17 cellular contexts compared by ENCODE assay signal in genomic region chr7:82700739-82701138, GRCh38.
A peak's percentile ranks its signal among the peaks of the same experiment; 100 is the strongest.
DNase-seq lines count a peak whose midpoint lies in the region; ATAC-seq and TF ChIP-seq lines count a peak whose summit lies in the region.
"Had no signal": no experiment of that assay in that cellular context is flagged by ENCODE, and none has a peak within 500 bp of the region (broad histone marks: within the 10 kb centered on the region; RNA-seq: fewer than 3 reads in every experiment).

No MANE protein-coding gene starts in this region.

- intact Hi-C loops in natural killer cell (cut with micrococcal nuclease) = no loop called here

- H3K27ac Mint-ChIP-seq in natural killer cell (no peak overlapping the region), osteocyte (ENCODE audit: unreplicated experiment) (no peak overlapping the region)
- H3K27ac Mint-ChIP-seq: activated CD4-positive, alpha-beta memory T cell treated with anti-CD3 and anti-CD28 coated beads for 36 hours; activated naive CD8-positive, alpha-beta T cell treated with anti-CD3 and anti-CD28 coated beads, Interleukin-2, amount 50 U/mL, for 24 hours; CD8-positive, alpha-beta memory T cell had no signal

- H3K4me3 Mint-ChIP-seq in natural killer cell = no peak overlapping the region
- no peak overlapping the region for H3K4me3 Mint-ChIP-seq in osteocyte (ENCODE audit: unreplicated experiment)
- H3K4me3 Mint-ChIP-seq: activated CD4-positive, alpha-beta memory T cell treated with anti-CD3 and anti-CD28 coated beads for 36 hours; activated naive CD8-positive, alpha-beta T cell treated with anti-CD3 and anti-CD28 coated beads, Interleukin-2, amount 50 U/mL, for 24 hours; CD8-positive, alpha-beta memory T cell had no signal

- H3K36me3 Mint-ChIP-seq in natural killer cell (no peaks in the 10 kb centered on the region), osteocyte (ENCODE audit: unreplicated experiment) (no peaks in the 10 kb centered on the region)
- H3K36me3 Mint-ChIP-seq: activated CD4-positive, alpha-beta memory T cell treated with anti-CD3 and anti-CD28 coated beads for 36 hours; CD8-positive, alpha-beta memory T cell had no signal

- DNase-seq in NCI-H524 (lab: John Stamatoyannopoulos, UW) = peak; percentile 8 to 53
- no peak for DNase-seq in NCI-H524 treated with DMSO at 0.1 percent for 48 hours (lab: John Stamatoyannopoulos, UW)
- DNase-seq in NCI-H2227 (lab: John Stamatoyannopoulos, UW; ENCODE audit: unreplicated experiment) = peak; percentile 78
- peak; percentile 13 for DNase-seq in cerebellar cortex (ENCODE audit: low spot score)
- DNase-seq in activated effector memory CD4-positive, alpha-beta T cell treated with Interleukin-2 at 50 U/mL for 16 hours = no peak
- no peak for DNase-seq in natural killer cell
- DNase-seq in osteocyte (ENCODE audit: extremely low spot score, unreplicated experiment) = no peak
- DNase-seq: activated CD4-positive, alpha-beta memory T cell treated with anti-CD3 and anti-CD28 coated beads for 36 hours; activated naive CD8-positive, alpha-beta T cell treated with anti-CD3 and anti-CD28 coated beads, Interleukin-2, amount 50 U/mL, for 24 hours; CD8-positive, alpha-beta memory T cell; effector CD4-positive, alpha-beta T cell; GF-D8; H7; hippocampal formation; right cardiac atrium; stimulated activated CD4-positive, alpha-beta T cell treated with anti-CD3 and anti-CD28 coated beads, Interleukin-1b, Interleukin-23, amount 100 ng/mL, for 48 hours had no signal

- no peaks in the 10 kb centered on the region for H3K4me1 Mint-ChIP-seq in natural killer cell
- no peaks in the 10 kb centered on the region for H3K4me1 Mint-ChIP-seq in osteocyte (ENCODE audit: unreplicated experiment)
- H3K4me1 Mint-ChIP-seq: activated naive CD8-positive, alpha-beta T cell treated with anti-CD3 and anti-CD28 coated beads, Interleukin-2, amount 50 U/mL, for 24 hours; CD8-positive, alpha-beta memory T cell had no signal

- H3K27me3 Mint-ChIP-seq in natural killer cell (ENCODE audit: low read depth in 2 of 2) = no peaks in the 10 kb centered on the region
- H3K27me3 Mint-ChIP-seq in osteocyte (ENCODE audit: unreplicated experiment) = peaks cover 2% of the 10 kb centered on the region
- H3K27me3 Mint-ChIP-seq: activated CD4-positive, alpha-beta memory T cell treated with anti-CD3 and anti-CD28 coated beads for 36 hours; activated naive CD8-positive, alpha-beta T cell treated with anti-CD3 and anti-CD28 coated beads, Interleukin-2, amount 50 U/mL, for 24 hours; CD8-positive, alpha-beta memory T cell had no signal

- ATAC-seq in HG03442 (IDR thresholded peaks at IDR 0.05; ENCODE audit: unreplicated experiment) (no peak), natural killer cell (no peak)
- ATAC-seq: activated naive CD8-positive, alpha-beta T cell treated with anti-CD3 and anti-CD28 coated beads, Interleukin-2, amount 50 U/mL, for 24 hours; right cardiac atrium had no signal

- no peak for TF ChIP-seq CTCF in natural killer cell (IDR thresholded peaks at IDR 0.05)
- TF ChIP-seq CTCF in osteocyte (IDR thresholded peaks at IDR 0.05) = no peak

- H3K9me3 Mint-ChIP-seq in natural killer cell (no peaks in the 10 kb centered on the region), osteocyte (ENCODE audit: unreplicated experiment) (peaks cover 3% of the 10 kb centered on the region)
- H3K9me3 Mint-ChIP-seq: activated CD4-positive, alpha-beta memory T cell treated with anti-CD3 and anti-CD28 coated beads for 36 hours had no signal

Comparison
In these comparisons a context has a peak if more than half of its experiments do, and no peak if none do; other contexts are left out.
1. DNase-seq: peak in NCI-H524 (2 of 2), NCI-H2227 (single experiment) and cerebellar cortex (single experiment); none in NCI-H524 treated with DMSO at 0.1 percent for 48 hours (single experiment), activated effector memory CD4-positive, alpha-beta T cell treated with Interleukin-2 at 50 U/mL for 16 hours (single experiment), natural killer cell (single experiment) and osteocyte (single experiment).